17 cellular contexts compared by ENCODE assay signal in genomic region chr13:32986552-32986951, GRCh38. TPM values are rescaled to one million over a fixed set of nuclear protein-coding genes. Genes with fewer than 3 reads are reported as not detected.
"Had no signal": no experiment of that assay in that cellular context is flagged by ENCODE, and none has a peak within 500 bp of the region (broad histone marks: within the 10 kb centered on the region; RNA-seq: fewer than 3 reads in every experiment).

No MANE protein-coding gene starts in this region.

- ATAC-seq: foreskin keratinocyte; left cardiac atrium; mucosa of descending colon; naive thymus-derived CD8-positive, alpha-beta T cell; sciatic nerve; stimulated activated memory B cell treated with anti-CD40 and anti-IgM and Interleukin-4, amounts not matched to agents 10 μg/mL and 1 μg/mL and 100 μg/mL, for 72 hours had no signal

- H3K4me1 ChIP-seq: foreskin keratinocyte, tibial artery had no signal

- H3K36me3 Mint-ChIP-seq: stimulated activated memory B cell treated with anti-CD40 and anti-IgM and Interleukin-4, amounts not matched to agents 10 μg/mL and 1 μg/mL and 100 μg/mL, for 72 hours had no signal

- H3K36me3 ChIP-seq: neutrophil, spleen, tibial artery had no signal

- DNase-seq: dermis blood vessel endothelial cell; foreskin keratinocyte; kidney; left cardiac atrium; mucosa of descending colon; naive thymus-derived CD8-positive, alpha-beta T cell; posterior cingulate gyrus; spleen; stimulated activated CD4-positive, alpha-beta T cell treated with anti-CD3 and anti-CD28 coated beads, Interleukin-15, amount 100 ng/mL, for 24 hours; stimulated activated CD4-positive, alpha-beta T cell treated with anti-CD3 and anti-CD28 coated beads, Interleukin-1b, Interleukin-23, amount 100 ng/mL, for 48 hours; stimulated activated CD4-positive, alpha-beta T cell treated with anti-CD3 and anti-CD28 coated beads, Interleukin-4, amount 100 ng/mL, for 24 hours had no signal

- H3K4me3 Mint-ChIP-seq: naive thymus-derived CD8-positive, alpha-beta T cell; stimulated activated memory B cell treated with anti-CD40 and anti-IgM and Interleukin-4, amounts not matched to agents 10 μg/mL and 1 μg/mL and 100 μg/mL, for 72 hours; stimulated activated naive CD8-positive, alpha-beta T cell treated with anti-CD3 and anti-CD28 coated beads, Interleukin-15, Interleukin-2, amounts not matched to agents 100 ng/mL and 50 ng/mL, for 24 hours had no signal

- H3K27me3 ChIP-seq: neutrophil had no signal

- H3K27ac Mint-ChIP-seq: stimulated activated memory B cell treated with anti-CD40 and anti-IgM and Interleukin-4, amounts not matched to agents 10 μg/mL and 1 μg/mL and 100 μg/mL, for 72 hours; stimulated activated naive CD8-positive, alpha-beta T cell treated with anti-CD3 and anti-CD28 coated beads, Interleukin-15, Interleukin-2, amounts not matched to agents 100 ng/mL and 50 ng/mL, for 24 hours had no signal

- H3K4me3 ChIP-seq: mucosa of descending colon, spleen, tibial artery had no signal

- H3K9me3 ChIP-seq: mucosa of descending colon, neutrophil, spleen, tibial artery had no signal

- H3K27ac ChIP-seq: foreskin keratinocyte, neutrophil, spleen, tibial artery had no signal

RNA-seq across cellular contexts. Expression of gene KL, which starts 29.7 kb away (rescaled TPM):
- total RNA-seq: foreskin keratinocyte, pulmonary artery endothelial cell had no signal
- polyA plus RNA-seq: foreskin keratinocyte; naive thymus-derived CD8-positive, alpha-beta T cell had no signal
